19 cellular contexts compared by ENCODE assay signal in genomic region chr2:24886114-24886501, GRCh38. TPM values are rescaled to one million over a fixed set of nuclear protein-coding genes. Genes with fewer than 3 reads are reported as not detected.
DNase-seq lines count a peak whose midpoint lies in the region; ATAC-seq and TF ChIP-seq lines count a peak whose summit lies in the region.
"Had no signal": no experiment of that assay in that cellular context is flagged by ENCODE, and none has a peak within 500 bp of the region (broad histone marks: within the 10 kb centered on the region; RNA-seq: fewer than 3 reads in every experiment).

No MANE protein-coding gene starts in this region.

- no peak overlapping the region for H3K4me3 Mint-ChIP-seq in HFFc6

- peak overlapping the region in 4 of 8 donors; percentile 29 to 64 (median 58) for H3K27ac ChIP-seq in spleen
- H3K27ac ChIP-seq: 22Rv1, SK-N-MC had no signal

- H3K36me3 Mint-ChIP-seq in HFFc6 (ENCODE audit: low read depth): peaks cover 22% of the 10 kb centered on the region

- TF ChIP-seq POLR2A in spleen (IDR thresholded peaks at IDR 0.05): no peak

- H3K4me1 Mint-ChIP-seq in HFFc6 (ENCODE audit: low read depth): peaks cover 56% of the 10 kb centered on the region

- WGBS in spleen, 5 donors: 61 to 83% (median 72%) methylated on average over 13 of the region's 13 CpGs

- no peak for ATAC-seq in left cardiac atrium

- H3K4me3 ChIP-seq in spleen: peak overlapping the region in 7 of 8 donors; percentile 3 to 62 (median 33)
- H3K4me3 ChIP-seq: SK-N-MC, suprapubic skin had no signal

- intact Hi-C loops in spleen (cut with DNase I; ENCODE audit: low total_unique reads): no loop called here
- intact Hi-C loops in left cardiac atrium (cut with DNase I): no loop called here

- H3K27me3 Mint-ChIP-seq in HFFc6 (ENCODE audit: insufficient read depth): peaks cover 2% of the 10 kb centered on the region

- H3K4me1 ChIP-seq in spleen: peaks cover 0 to 37% (median 21%) of the 10 kb centered on the region in 6 donors

- H3K9me3 ChIP-seq in spleen: no peaks in the 10 kb centered on the region
- H3K9me3 ChIP-seq: suprapubic skin had no signal

- TF ChIP-seq CTCF in HFFc6 (IDR thresholded peaks at IDR 0.05) (no peak), spleen (IDR thresholded peaks at IDR 0.05 in 8 of 11, conservative IDR thresholded peaks at IDR 0.05 in 3 of 11) (no peak)

- DNase-seq in DMS 273 (lab: John Stamatoyannopoulos, UW; ENCODE audit: unreplicated experiment): peak; percentile 79
- DNase-seq in DMS 273 treated with DMSO at 0.1 percent for 48 hours (lab: John Stamatoyannopoulos, UW): no peak
- no peak for DNase-seq in HFFc6
- peak; percentile 7 to 65 for DNase-seq in dermis microvascular lymphatic vessel endothelial cell (ENCODE audit: low read depth in 2 of 2)
- DNase-seq in spleen: no peak
- DNase-seq in iPS-NIHi11 (ENCODE audit: low spot score): no peak
- DNase-seq in left cardiac atrium: no peak
- DNase-seq in NCI-H2196 (lab: John Stamatoyannopoulos, UW; ENCODE audit: unreplicated experiment): no peak
- DNase-seq: activated naive CD4-positive, alpha-beta T cell; effector memory CD4-positive, alpha-beta T cell; foreskin melanocyte; GF-D8; MM.1S; NCI-H2107; OCI-M1; stimulated activated CD4-positive, alpha-beta T cell treated with anti-CD3 and anti-CD28 coated beads, Interleukin-12 subunit alpha, Interleukin-12 subunit beta, amount 100 ng/mL, for 4 hours had no signal

- peak overlapping the region; percentile 98 for H3K27ac Mint-ChIP-seq in HFFc6

- no peaks in the 10 kb centered on the region for H3K27me3 ChIP-seq in spleen (replicated peaks in 1 of 7)
- H3K27me3 ChIP-seq: suprapubic skin had no signal

- no peaks in the 10 kb centered on the region for H3K36me3 ChIP-seq in spleen
- H3K36me3 ChIP-seq: suprapubic skin had no signal

- H3K9me3 Mint-ChIP-seq in HFFc6: no peaks in the 10 kb centered on the region

RNA-seq across cellular contexts. Expression of gene ADCY3, which starts 33.9 kb away (rescaled TPM):
- 10 to 100 TPM; 54.4 to 80.7 (median 72.0) TPM for total RNA-seq in HFFc6 (2021; fragmentation: NEBNext Ultra II Directional; extraction: Animal tissue kit (Norgen Biotek cat#: 25700))
- total RNA-seq in dermis microvascular lymphatic vessel endothelial cell (19.2 and 24.5 TPM in 2 replicates), spleen (10 to 100 TPM; 39.6 to 61.5 (median 58.2) TPM), left cardiac atrium (10 to 100 TPM; 42.7 to 44.0 TPM)
- 10 to 100 TPM; 36.5 to 53.1 (median 42.4) TPM for polyA plus RNA-seq in spleen

Comparison
In these comparisons a context has a peak if more than half of its experiments do, and no peak if none do; other contexts are left out.
1. DNase-seq: peak in DMS 273 (single experiment) and dermis microvascular lymphatic vessel endothelial cell (2 of 2); none in DMS 273 treated with DMSO at 0.1 percent for 48 hours (single experiment), HFFc6 (single experiment), spleen (single experiment), iPS-NIHi11 (single experiment), left cardiac atrium (single experiment) and NCI-H2196 (single experiment).